In genomic region chr17:6774906-6775305, GRCh38 we compare ENCODE assay signal across 2 cellular contexts.
TF ChIP-seq lines count a peak whose summit lies in the region.

No MANE protein-coding gene starts in this region.

TF ChIP-seq in HEK293, 187 proteins besides CTCF, POLR2A, EP300 and RAD21:
- 0 out of 2 replicates have a peak, but pooled peaks have one; percentile 22 for TF ChIP-seq ZNF280D (tag by site-specific recombination; IDR thresholded peaks at IDR 0.05)
- TF ChIP-seq ZNF146 (tag by site-specific recombination; IDR thresholded peaks at IDR 0.05), result peak; percentile 88

TF ChIP-seq in K562, 482 proteins besides CTCF, POLR2A, EP300 and RAD21:
- peak; percentile 76 for TF ChIP-seq ZNF146 (CRISPR knock-in tag; IDR thresholded peaks at IDR 0.05; ENCODE audit: unreplicated experiment)
